ENCODE assay signal across 8 cellular contexts in the genomic region with DNA sequence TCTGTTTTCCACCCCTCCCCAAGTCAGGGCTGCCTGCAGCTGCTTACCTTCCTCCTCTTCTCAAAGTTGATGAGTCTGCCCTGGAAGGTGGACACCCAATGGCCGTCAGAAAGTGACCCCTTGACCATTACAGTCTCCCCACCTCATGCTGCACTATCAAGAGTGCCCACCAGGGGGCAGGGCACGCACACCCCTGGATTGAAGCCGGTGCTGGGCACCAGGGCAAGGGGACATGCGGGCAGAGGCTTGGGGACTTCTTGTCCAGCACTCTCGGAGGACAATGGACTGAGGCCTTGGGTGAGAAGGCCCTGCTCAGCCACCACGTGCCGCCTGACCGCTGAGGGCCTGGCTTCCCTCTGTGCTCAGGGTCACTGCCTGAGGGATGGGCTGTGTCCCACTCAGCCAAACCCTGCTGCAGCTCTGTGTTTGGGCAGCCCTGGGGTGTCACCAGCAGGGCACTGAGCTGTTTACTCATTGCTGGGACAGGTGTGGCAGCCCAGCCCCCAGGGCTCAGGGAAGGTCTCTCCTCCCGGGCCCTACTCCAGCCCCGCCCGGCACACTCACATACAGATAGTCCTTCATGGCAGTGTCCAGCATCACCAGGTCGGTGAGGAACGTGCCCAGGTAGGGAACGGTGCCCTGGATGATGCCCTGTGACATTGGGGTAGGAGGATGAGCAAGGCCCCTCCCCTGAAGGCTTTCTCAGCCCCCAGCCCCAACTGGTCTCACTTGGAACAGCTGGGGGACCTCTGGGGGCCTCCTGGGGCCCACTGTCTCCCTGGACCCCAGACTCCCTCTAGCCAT. TPM values are rescaled to one million over a fixed set of nuclear protein-coding genes. Genes with fewer than 3 reads are reported as not detected.
DNase-seq lines count a peak whose midpoint lies in the region; ATAC-seq and TF ChIP-seq lines count a peak whose summit lies in the region.

No MANE protein-coding gene starts in this region.

- H3K9me3 Mint-ChIP-seq in activated CD8-positive, alpha-beta memory T cell treated with anti-CD3 and anti-CD28 coated beads, Interleukin-2, amount 10 ng/mL, durations not matched to agents 7 days and 5 days (ENCODE audit: low read depth), result no peaks in the 10 kb centered on the region
- H3K9me3 Mint-ChIP-seq in endothelial cell (ENCODE audit: unreplicated experiment), result no peaks in the 10 kb centered on the region

- peaks cover 51% of the 10 kb centered on the region for H3K36me3 Mint-ChIP-seq in activated CD8-positive, alpha-beta memory T cell treated with anti-CD3 and anti-CD28 coated beads, Interleukin-2, amount 10 ng/mL, durations not matched to agents 7 days and 5 days
- H3K36me3 Mint-ChIP-seq in endothelial cell (ENCODE audit: low read depth, unreplicated experiment), result peaks cover 40% of the 10 kb centered on the region

- no peak for TF ChIP-seq EP300 in upper lobe of left lung (IDR thresholded peaks at IDR 0.05)

- DNase-seq in EL (peak; percentile 49), M059J (ENCODE audit: low read depth) (peak; percentile 60), endothelial cell (ENCODE audit: low spot score) (peak; percentile 79), mucosa of descending colon (peak; percentile 67 to 83 (median 82)), upper lobe of left lung (peak; percentile 74 to 84), LoVo (ENCODE audit: low spot score) (no peak)
- peak; percentile 64 for DNase-seq in activated CD8-positive, alpha-beta memory T cell treated with anti-CD3 and anti-CD28 coated beads, Interleukin-2, amount 10 ng/mL, durations not matched to agents 7 days and 5 days

- intact Hi-C loops in mucosa of descending colon (cut with DNase I, micrococcal nuclease), result loop anchor here (1.0 to 5.0 kb wide), 2 partner anchors 41 to 44 kb away; no protein-coding TSS in a partner anchor

- H3K4me1 Mint-ChIP-seq in activated CD8-positive, alpha-beta memory T cell treated with anti-CD3 and anti-CD28 coated beads, Interleukin-2, amount 10 ng/mL, durations not matched to agents 7 days and 5 days, result no peaks in the 10 kb centered on the region
- no peaks in the 10 kb centered on the region for H3K4me1 Mint-ChIP-seq in endothelial cell (ENCODE audit: unreplicated experiment)

- H3K36me3 ChIP-seq in mucosa of descending colon (ENCODE audit: low read depth), result peaks cover 7% of the 10 kb centered on the region
- peaks cover 49 to 96% (median 93%) of the 10 kb centered on the region in 4 donors for H3K36me3 ChIP-seq in upper lobe of left lung

- CTCF ChIA-PET in activated CD8-positive, alpha-beta memory T cell treated with anti-CD3 and anti-CD28 coated beads, Interleukin-2, amount 10 ng/mL, durations not matched to agents 7 days and 5 days (lab: Charles Lee), result interaction anchor here (0.5 to 25.4 kb wide), 9 partner anchors 10 to 1473 kb away, joined by 3 to 505 read pairs (median 5); a partner anchor contains a TSS

- peak; percentile 67 for ATAC-seq in activated CD8-positive, alpha-beta memory T cell treated with anti-CD3 and anti-CD28 coated beads, Interleukin-2, amount 10 ng/mL, durations not matched to agents 7 days and 5 days
- ATAC-seq in mucosa of descending colon (peak; percentile 81), upper lobe of left lung (ENCODE audit: low FRiP score in 2 of 2) (peak; percentile 80 to 83), GM21619 (IDR thresholded peaks at IDR 0.05; ENCODE audit: unreplicated experiment) (no peak)

- peak overlapping the region; percentile 71 for H3K27ac Mint-ChIP-seq in activated CD8-positive, alpha-beta memory T cell treated with anti-CD3 and anti-CD28 coated beads, Interleukin-2, amount 10 ng/mL, durations not matched to agents 7 days and 5 days
- peak overlapping the region; percentile 42 for H3K27ac Mint-ChIP-seq in endothelial cell (ENCODE audit: unreplicated experiment)

- H3K9me3 ChIP-seq in mucosa of descending colon, result no peaks in the 10 kb centered on the region
- H3K9me3 ChIP-seq in upper lobe of left lung, result no peaks in the 10 kb centered on the region

- peaks cover 6% of the 10 kb centered on the region for H3K4me1 ChIP-seq in mucosa of descending colon (ENCODE audit: low read depth)
- H3K4me1 ChIP-seq in upper lobe of left lung, result peaks cover 0 to 8% (median 0%) of the 10 kb centered on the region in 4 donors

- TF ChIP-seq POLR2A in upper lobe of left lung (IDR thresholded peaks at IDR 0.05), result no peak

- H3K27ac ChIP-seq in upper lobe of left lung, result peak overlapping the region; percentile 24 to 60 (median 45)

- whole genome bisulfite sequencing in upper lobe of left lung, 2 donors, result 55 to 100% methylated on average over 2 to 14 of the region's 14 CpGs

- H3K27me3 ChIP-seq in upper lobe of left lung, result no peaks in the 10 kb centered on the region

- TF ChIP-seq CTCF in endothelial cell (IDR thresholded peaks at IDR 0.05; ENCODE audit: unreplicated experiment) (peak; percentile 97), mucosa of descending colon (IDR thresholded peaks at IDR 0.05) (peak; percentile 93), upper lobe of left lung (IDR thresholded peaks at IDR 0.05) (peak; percentile 92 to 99 (median 98))

- H3K27me3 Mint-ChIP-seq in activated CD8-positive, alpha-beta memory T cell treated with anti-CD3 and anti-CD28 coated beads, Interleukin-2, amount 10 ng/mL, durations not matched to agents 7 days and 5 days, result no peaks in the 10 kb centered on the region
- peaks cover 3% of the 10 kb centered on the region for H3K27me3 Mint-ChIP-seq in endothelial cell (ENCODE audit: unreplicated experiment)

- H3K4me3 ChIP-seq in mucosa of descending colon, result no peak overlapping the region
- no peak overlapping the region for H3K4me3 ChIP-seq in upper lobe of left lung

- H3K4me3 Mint-ChIP-seq in activated CD8-positive, alpha-beta memory T cell treated with anti-CD3 and anti-CD28 coated beads, Interleukin-2, amount 10 ng/mL, durations not matched to agents 7 days and 5 days, result no peak overlapping the region
- H3K4me3 Mint-ChIP-seq in endothelial cell (ENCODE audit: unreplicated experiment), result no peak overlapping the region

RNA-seq across cellular contexts. Expression of a gene that starts 17.7 kb away (rescaled TPM):
- 6.1 and 11.8 TPM in 2 replicates for total RNA-seq in M059J (2014; rRNA removed; shearing (Covaris generic))
- total RNA-seq in activated CD8-positive, alpha-beta memory T cell treated with anti-CD3 and anti-CD28 coated beads, Interleukin-2, amount 10 ng/mL, durations not matched to agents 7 days and 5 days, result 100 to 1,000 TPM; 103 to 114 TPM
- 80.6 TPM for total RNA-seq in endothelial cell (ENCODE audit: unreplicated experiment)
- 10 to 100 TPM; 38.3 to 59.4 (median 44.2) TPM for total RNA-seq in mucosa of descending colon
- total RNA-seq in upper lobe of left lung, result 100 to 1,000 TPM in 3 of 6 donors, 10 to 100 TPM in 3; 57.1 to 117 (median 88.9) TPM

RNA-seq across cellular contexts. Expression of a gene that starts 41.6 kb away (rescaled TPM):
- 0.17 and 0.39 TPM in 2 replicates for total RNA-seq in M059J (2014; rRNA removed; shearing (Covaris generic))
- 1 to 10 TPM; 1.7 to 1.9 TPM for total RNA-seq in activated CD8-positive, alpha-beta memory T cell treated with anti-CD3 and anti-CD28 coated beads, Interleukin-2, amount 10 ng/mL, durations not matched to agents 7 days and 5 days
- total RNA-seq in endothelial cell (ENCODE audit: unreplicated experiment) (4.2 TPM), mucosa of descending colon (1 to 10 TPM in 2 of 3 donors, under 1 TPM in 1; 0.87 to 1.6 (median 1.4) TPM), upper lobe of left lung (1 to 10 TPM in 3 of 6 donors, under 1 TPM in 2, not detected in 1; 0.15 to 9.4 (median 1.1) TPM)
